21 cellular contexts compared by ENCODE assay signal in the genomic region with DNA sequence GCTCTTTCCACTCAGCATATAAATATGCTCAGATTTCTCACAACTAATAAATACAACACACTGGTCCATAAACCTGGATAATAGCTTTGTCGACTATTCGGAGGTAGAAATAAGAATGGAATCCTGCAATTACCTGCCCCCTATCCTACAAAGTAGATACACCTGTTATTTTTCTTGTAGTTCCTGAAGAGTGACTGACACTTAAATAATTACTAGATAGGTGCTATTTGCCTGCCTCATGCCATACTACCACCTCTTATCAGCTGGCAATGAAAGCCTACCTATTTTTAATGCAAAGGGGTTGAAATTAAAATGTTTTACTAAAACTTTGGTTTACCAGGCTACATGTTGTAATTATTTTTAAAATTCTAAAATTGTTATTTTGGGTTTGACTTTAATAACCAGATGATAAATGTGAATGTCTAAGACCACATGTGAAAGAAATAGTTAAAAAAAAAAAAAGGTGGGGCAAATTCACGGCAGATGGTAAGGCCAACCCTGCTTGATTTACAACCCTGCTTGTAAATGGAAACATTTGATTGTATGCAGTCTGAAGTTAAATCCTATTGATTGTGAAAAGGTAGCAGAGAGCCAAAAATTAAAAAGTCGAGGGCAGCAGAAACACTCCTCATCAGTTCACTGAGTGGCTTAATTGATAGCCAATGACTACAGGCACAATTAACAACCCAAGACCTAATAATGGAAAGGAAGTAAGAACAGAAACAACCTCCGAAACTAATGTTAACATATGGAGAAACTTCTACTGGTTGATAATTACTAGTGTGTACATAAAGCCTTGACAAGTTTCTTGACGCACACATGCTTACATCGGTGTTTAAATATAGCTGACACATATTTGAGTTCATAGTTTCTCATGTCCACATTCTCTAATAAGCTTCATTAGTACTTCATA.
A peak's percentile ranks its signal among the peaks of the same experiment; 100 is the strongest.
DNase-seq lines count a peak whose midpoint lies in the region; ATAC-seq, FAIRE-seq and TF ChIP-seq lines count a peak whose summit lies in the region.
"Had no signal": no experiment of that assay in that cellular context is flagged by ENCODE, and none has a peak within 500 bp of the region (broad histone marks: within the 10 kb centered on the region; RNA-seq: fewer than 3 reads in every experiment).

No MANE protein-coding gene starts in this region.

- no peak for TF ChIP-seq CTCF in D721Med (IDR thresholded peaks at IDR 0.05; ENCODE audit: insufficient read depth, missing control alignments)

- ATAC-seq in GM18909 (IDR thresholded peaks at IDR 0.05; ENCODE audit: poor library complexity, unreplicated experiment): peak; percentile 42
- ATAC-seq: heart left ventricle had no signal

- FAIRE-seq in islet of Langerhans (lab: Jason Lieb, UNC): peak; percentile 13
- FAIRE-seq in D721Med (lab: Jason Lieb, UNC): no peak
- FAIRE-seq: keratinocyte, RCC 7860, TTC549 had no signal

- peak; percentile 17 for DNase-seq in NCI-H1694 treated with DMSO at 0.1 percent for 48 hours (lab: John Stamatoyannopoulos, UW)
- no peak for DNase-seq in NCI-H1694 (lab: John Stamatoyannopoulos, UW)
- peak; percentile 50 for DNase-seq in NCI-H2171 (lab: John Stamatoyannopoulos, UW)
- no peak for DNase-seq in RKO (ENCODE audit: low spot score)
- DNase-seq in D721Med (ENCODE audit: insufficient read length, low spot score): no peak
- DNase-seq in DMS79 treated with DMSO at 0.1 percent for 48 hours (lab: John Stamatoyannopoulos, UW): no peak
- DNase-seq: activated CD4-positive, alpha-beta T cell treated with anti-CD3 and anti-CD28 coated beads, Interleukin-2, amount 50 U/mL, for 48 hours; aorta; endodermal cell; heart left ventricle; HFFc6; Kasumi-1; mammary epithelial cell; NCI-H187 treated with DMSO at 0.1 percent for 48 hours; NCI-H510A; stimulated activated naive CD4-positive, alpha-beta T cell treated with Interleukin-2 at 50 U/mL for 16 hours had no signal

Comparison
In these comparisons a context has a peak if more than half of its experiments do, and no peak if none do; other contexts are left out.
1. DNase-seq: peak in NCI-H1694 treated with DMSO at 0.1 percent for 48 hours (single experiment) and NCI-H2171 (single experiment); none in NCI-H1694 (single experiment), RKO (single experiment), D721Med (single experiment) and DMS79 treated with DMSO at 0.1 percent for 48 hours (single experiment).